In the genomic region with DNA sequence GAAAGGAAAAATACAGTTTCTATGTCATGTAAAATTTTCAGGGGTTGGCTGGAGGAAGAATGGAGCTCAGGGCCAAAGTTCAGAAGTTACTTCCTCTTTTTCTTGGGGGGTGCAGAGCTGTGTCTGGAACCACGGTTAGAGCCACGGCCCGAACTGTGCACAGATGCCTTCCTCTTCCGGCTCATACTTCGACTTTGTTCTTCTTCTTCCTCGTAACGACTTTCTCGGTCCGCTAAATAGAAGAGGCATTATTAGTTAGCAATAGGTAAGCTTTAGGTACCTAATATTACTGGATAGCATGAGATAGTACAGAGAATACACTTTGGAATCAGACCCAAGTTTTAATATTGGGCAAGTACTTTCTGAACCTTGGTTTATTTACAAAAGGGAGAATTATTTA, we compare ENCODE assay signal across 16 cellular contexts. TPM values are rescaled to one million over a fixed set of nuclear protein-coding genes. Genes with fewer than 3 reads are reported as not detected.
DNase-seq lines count a peak whose midpoint lies in the region; ATAC-seq and TF ChIP-seq lines count a peak whose summit lies in the region.
"Had no signal": no experiment of that assay in that cellular context is flagged by ENCODE, and none has a peak within 500 bp of the region (broad histone marks: within the 10 kb centered on the region; RNA-seq: fewer than 3 reads in every experiment).

No MANE protein-coding gene starts in this region.

- H3K27ac Mint-ChIP-seq in stimulated activated naive CD8-positive, alpha-beta T cell treated with anti-CD3 and anti-CD28 coated beads, Interleukin-15, Interleukin-2, amounts not matched to agents 100 ng/mL and 50 ng/mL, for 24 hours = peak overlapping the region; percentile 43
- H3K27ac Mint-ChIP-seq in activated CD8-positive, alpha-beta T cell treated with anti-CD3 and anti-CD28 coated beads, Interleukin-2, amount 10 ng/mL, durations not matched to agents 7 days and 5 days = peak overlapping the region; percentile 43

- no peak overlapping the region for H3K4me3 Mint-ChIP-seq in stimulated activated naive CD8-positive, alpha-beta T cell treated with anti-CD3 and anti-CD28 coated beads, Interleukin-15, Interleukin-2, amounts not matched to agents 100 ng/mL and 50 ng/mL, for 24 hours
- no peak overlapping the region for H3K4me3 Mint-ChIP-seq in activated CD8-positive, alpha-beta T cell treated with anti-CD3 and anti-CD28 coated beads, Interleukin-2, amount 10 ng/mL, durations not matched to agents 7 days and 5 days

- H3K27me3 Mint-ChIP-seq in stimulated activated naive CD8-positive, alpha-beta T cell treated with anti-CD3 and anti-CD28 coated beads, Interleukin-15, Interleukin-2, amounts not matched to agents 100 ng/mL and 50 ng/mL, for 24 hours = no peaks in the 10 kb centered on the region
- no peaks in the 10 kb centered on the region for H3K27me3 Mint-ChIP-seq in activated CD8-positive, alpha-beta T cell treated with anti-CD3 and anti-CD28 coated beads, Interleukin-2, amount 10 ng/mL, durations not matched to agents 7 days and 5 days (ENCODE audit: low read depth)

- peaks cover 71% of the 10 kb centered on the region for H3K36me3 Mint-ChIP-seq in stimulated activated naive CD8-positive, alpha-beta T cell treated with anti-CD3 and anti-CD28 coated beads, Interleukin-15, Interleukin-2, amounts not matched to agents 100 ng/mL and 50 ng/mL, for 24 hours (ENCODE audit: low read depth)
- peaks cover 60% of the 10 kb centered on the region for H3K36me3 Mint-ChIP-seq in activated CD8-positive, alpha-beta T cell treated with anti-CD3 and anti-CD28 coated beads, Interleukin-2, amount 10 ng/mL, durations not matched to agents 7 days and 5 days (ENCODE audit: low read depth)

- no peak for DNase-seq in stimulated activated naive CD8-positive, alpha-beta T cell treated with anti-CD3 and anti-CD28 coated beads, Interleukin-15, Interleukin-2, amounts not matched to agents 100 U/mL and 50 U/mL, for 24 hours
- no peak for DNase-seq in activated CD8-positive, alpha-beta T cell treated with anti-CD3 and anti-CD28 coated beads, Interleukin-2, amount 10 ng/mL, durations not matched to agents 7 days and 5 days
- DNase-seq in foreskin fibroblast (no peak), DMS53 treated with DMSO at 0.1 percent for 48 hours (lab: John Stamatoyannopoulos, UW; ENCODE audit: unreplicated experiment) (no peak), iPS-NIHi7 (ENCODE audit: extremely low spot score) (no peak)
- no peak for DNase-seq in stimulated activated CD4-positive, alpha-beta T cell treated with anti-CD3 and anti-CD28 coated beads, Interleukin-2, amount 100 ng/mL, for 24 hours
- DNase-seq: activated gamma-delta T cell; BE2C; effector CD4-positive, alpha-beta T cell; NCI-H510A; T1000 had no signal

- no peaks in the 10 kb centered on the region for H3K4me1 Mint-ChIP-seq in stimulated activated naive CD8-positive, alpha-beta T cell treated with anti-CD3 and anti-CD28 coated beads, Interleukin-15, Interleukin-2, amounts not matched to agents 100 ng/mL and 50 ng/mL, for 24 hours (ENCODE audit: low read depth)
- H3K4me1 Mint-ChIP-seq in activated CD8-positive, alpha-beta T cell treated with anti-CD3 and anti-CD28 coated beads, Interleukin-2, amount 10 ng/mL, durations not matched to agents 7 days and 5 days (ENCODE audit: low read depth) = no peaks in the 10 kb centered on the region

- POLR2A ChIA-PET in activated CD8-positive, alpha-beta T cell treated with anti-CD3 and anti-CD28 coated beads, Interleukin-2, amount 10 ng/mL, durations not matched to agents 7 days and 5 days (lab: Charles Lee) = no interaction called here

- CTCF ChIA-PET in activated CD8-positive, alpha-beta T cell treated with anti-CD3 and anti-CD28 coated beads, Interleukin-2, amount 10 ng/mL, durations not matched to agents 7 days and 5 days (lab: Charles Lee) = interaction anchor here (0.6 kb wide), 1 partner anchor 118 kb away, joined by 4 read pairs; no protein-coding TSS in a partner anchor

- no peak for ATAC-seq in stimulated activated naive CD8-positive, alpha-beta T cell treated with anti-CD3 and anti-CD28 coated beads, Interleukin-15, Interleukin-2, amounts not matched to agents 100 U/mL and 50 U/mL, for 24 hours
- ATAC-seq in HG03575 (IDR thresholded peaks at IDR 0.05; ENCODE audit: extremely low read depth, insufficient number of reproducible peaks, low FRiP score, unreplicated experiment) = peak; percentile 55
- ATAC-seq in activated CD8-positive, alpha-beta T cell treated with anti-CD3 and anti-CD28 coated beads, Interleukin-2, amount 10 ng/mL, durations not matched to agents 7 days and 5 days = no peak
- ATAC-seq: HCT116 had no signal

- no peaks in the 10 kb centered on the region for H3K9me3 Mint-ChIP-seq in stimulated activated naive CD8-positive, alpha-beta T cell treated with anti-CD3 and anti-CD28 coated beads, Interleukin-15, Interleukin-2, amounts not matched to agents 100 ng/mL and 50 ng/mL, for 24 hours
- H3K9me3 Mint-ChIP-seq in activated CD8-positive, alpha-beta T cell treated with anti-CD3 and anti-CD28 coated beads, Interleukin-2, amount 10 ng/mL, durations not matched to agents 7 days and 5 days (ENCODE audit: insufficient read depth) = no peaks in the 10 kb centered on the region

- no peak for TF ChIP-seq CTCF in foreskin fibroblast (IDR thresholded peaks at IDR 0.05; ENCODE audit: low read depth, low read length)

- no peak overlapping the region for H3K4me3 ChIP-seq in foreskin fibroblast (ENCODE audit: low read depth in 1 of 2, low read length in 2 of 2)
- H3K4me3 ChIP-seq: hepatocyte, suprapubic skin had no signal

RNA-seq across cellular contexts. Expression of a gene that starts 31.2 kb away (rescaled TPM):
- total RNA-seq in activated CD8-positive, alpha-beta T cell treated with anti-CD3 and anti-CD28 coated beads, Interleukin-2, amount 10 ng/mL, durations not matched to agents 7 days and 5 days = 100 to 1,000 TPM; 136 to 138 TPM
